In the genomic region with DNA sequence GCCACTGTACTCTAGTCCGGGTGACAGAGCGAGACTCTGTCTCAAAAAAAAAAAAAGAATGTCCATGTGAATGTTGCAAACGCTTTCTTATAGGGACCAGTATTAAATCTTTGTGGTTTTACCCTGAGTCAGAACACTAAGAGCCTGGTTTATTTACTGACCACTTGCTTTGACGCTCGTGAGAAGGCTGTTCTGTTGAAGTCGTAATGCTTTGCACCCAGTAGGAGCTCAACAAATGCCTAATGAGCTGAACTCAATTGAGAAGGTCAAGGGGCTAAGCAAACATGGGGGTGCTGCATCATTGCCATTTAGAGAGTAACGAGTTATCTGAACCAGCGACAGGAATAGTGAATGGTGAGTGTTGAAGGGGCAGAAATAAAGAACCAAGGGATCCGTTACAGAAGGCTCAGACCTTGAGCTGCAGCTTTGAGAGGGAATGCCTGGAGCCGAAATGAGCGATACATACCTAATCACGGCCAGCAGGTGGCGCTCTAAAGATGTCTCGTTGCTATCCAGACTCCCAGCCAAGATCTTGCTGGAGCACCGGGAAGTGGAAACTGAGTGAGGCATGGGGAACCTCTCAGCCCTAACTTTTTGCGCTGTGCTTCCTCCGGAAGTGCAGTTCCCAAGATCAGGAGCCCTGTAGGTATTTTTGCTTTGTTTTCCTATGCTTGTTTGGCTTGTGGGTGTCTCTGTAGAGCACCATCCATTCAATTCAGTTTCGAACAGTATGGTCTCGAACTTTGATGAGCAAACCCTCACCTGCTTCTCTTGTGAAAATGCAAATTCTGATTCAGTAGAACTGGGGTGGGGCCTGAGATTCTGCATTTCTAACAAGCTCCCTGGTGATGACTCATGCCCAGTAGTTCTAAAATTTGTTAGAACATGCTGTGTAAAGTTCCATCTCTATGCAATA, we compare ENCODE assay signal across 8 cellular contexts.
DNase-seq lines count a peak whose midpoint lies in the region; ATAC-seq lines count a peak whose summit lies in the region.

No MANE protein-coding gene starts in this region.

- peaks cover 4% of the 10 kb centered on the region for H3K4me1 ChIP-seq in ACC112 (ENCODE audit: control insufficient read depth, insufficient read depth, low read length, unreplicated experiment)

- peak; percentile 49 for DNase-seq in GOT3 (lab: John Stamatoyannopoulos, UW)
- peak; percentile 88 for DNase-seq in NCI-H2227 (lab: John Stamatoyannopoulos, UW; ENCODE audit: unreplicated experiment)
- DNase-seq in activated CD4-positive, CD25-positive, alpha-beta regulatory T cell (lab: John Stamatoyannopoulos, UW) = peak; percentile 48 to 77 (median 64)
- DNase-seq in central memory CD4-positive, alpha-beta T cell = peak; percentile 66
- peak; percentile 95 for DNase-seq in islet precursor cell
- peak; percentile 36 to 59 for DNase-seq in stimulated activated CD4-positive, alpha-beta T cell treated with anti-CD3 and anti-CD28 coated beads, Interleukin-15, amount 100 ng/mL, for 48 hours (ENCODE audit: low read depth in 2 of 2)

- no peak for ATAC-seq in GM18519 (IDR thresholded peaks at IDR 0.05; ENCODE audit: low FRiP score, unreplicated experiment)

- H3K4me3 ChIP-seq in ACC112 (ENCODE audit: low read depth, low read length) = no peak overlapping the region

- H3K79me2 ChIP-seq in ACC112 (ENCODE audit: control insufficient read depth, insufficient read depth, low read length, unreplicated experiment) = no peaks in the 10 kb centered on the region

- peak overlapping the region; percentile 64 for H2AFZ ChIP-seq in ACC112 (ENCODE audit: low read length, unreplicated experiment)

- no peak overlapping the region for H3K27ac ChIP-seq in ACC112 (ENCODE audit: low read depth, low read length)

- H3K27me3 ChIP-seq in ACC112 (ENCODE audit: insufficient read depth, low read length) = no peaks in the 10 kb centered on the region

- H3K36me3 ChIP-seq in ACC112 (ENCODE audit: insufficient read depth, low read length) = no peaks in the 10 kb centered on the region
